Comparison of ENCODE assay signal across 26 cellular contexts in genomic region chr15:98596131-98596530, GRCh38.
"Had no signal": no experiment of that assay in that cellular context is flagged by ENCODE, and none has a peak within 500 bp of the region (broad histone marks: within the 10 kb centered on the region; RNA-seq: fewer than 3 reads in every experiment).

No MANE protein-coding gene starts in this region.

- DNase-seq: Karpas-422, MM.1S, MV-4-11, NCI-H1092, NCI-H1105, NCI-H1417 treated with DMSO at 0.1 percent for 48 hours, NCI-H1436 treated with DMSO at 0.1 percent for 48 hours, NCI-H1694 treated with DMSO at 0.1 percent for 48 hours, NCI-H187 treated with DMSO at 0.1 percent for 48 hours, NCI-H2227 treated with DMSO at 0.1 percent for 48 hours, NCI-H446, NCI-H510A treated with DMSO at 0.1 percent for 48 hours, NCI-H524 treated with DMSO at 0.1 percent for 48 hours, NCI-H526 treated with DMSO at 0.1 percent for 48 hours, NCI-H774, PC-9, SHP77, SIG-M5, SJCRH30, SW 1271 had no signal

- H3K27me3 ChIP-seq: SJCRH30 had no signal

- H3K4me3 ChIP-seq: PC-9, SJCRH30, SK-N-MC had no signal

- H3K27ac ChIP-seq: KMS-11, PC-9, RWPE1, SJCRH30, SK-N-MC had no signal

- ATAC-seq: Panc1, Right ventricle myocardium inferior, SK-N-SH treated with all-trans-retinoic acid at 6 μM for 48 hours had no signal

- H3K9ac ChIP-seq: KMS-11 had no signal

- H3K9me3 ChIP-seq: SJCRH30 had no signal

- H3K36me3 ChIP-seq: SJCRH30 had no signal

- H3K4me1 ChIP-seq: SJCRH30 had no signal
